Comparison of ENCODE assay signal across 1 cellular context in genomic region chr19:4556574-4557185, GRCh38.
TF ChIP-seq lines count a peak whose summit lies in the region.

No MANE protein-coding gene starts in this region.

TF ChIP-seq in HepG2, 621 proteins besides CTCF, POLR2A, EP300 and RAD21:
- TF ChIP-seq KLF13 (CRISPR knock-in tag; IDR thresholded peaks at IDR 0.05) (no peak), THAP11 (CRISPR knock-in tag; IDR thresholded peaks at IDR 0.05) (no peak), ZNF570 (CRISPR knock-in tag; IDR thresholded peaks at IDR 0.05; ENCODE audit: borderline replicate concordance) (no peak), SMAD3 (CRISPR knock-in tag; IDR thresholded peaks at IDR 0.05) (no peak), PCBP1 (IDR thresholded peaks at IDR 0.05; ENCODE audit: borderline replicate concordance, low read depth, low read length) (0 out of 2 replicates have a peak, but pooled peaks have one; percentile 7), ZNF564 (CRISPR knock-in tag; IDR thresholded peaks at IDR 0.05) (no peak)
